ENCODE assay signal across 15 cellular contexts in genomic region chr2:9809448-9810088, GRCh38. TPM values are rescaled to one million over a fixed set of nuclear protein-coding genes. Genes with fewer than 3 reads are reported as not detected.
DNase-seq lines count a peak whose midpoint lies in the region; ATAC-seq and TF ChIP-seq lines count a peak whose summit lies in the region.
"Had no signal": no experiment of that assay in that cellular context is flagged by ENCODE, and none has a peak within 500 bp of the region (broad histone marks: within the 10 kb centered on the region; RNA-seq: fewer than 3 reads in every experiment).

No MANE protein-coding gene starts in this region.

- dilution Hi-C loops in mammary epithelial cell (cut with HindIII; ENCODE audit: low sequenced_read_pairs) = loop anchor here (5.0 to 25.0 kb wide), 3 partner anchors 103 to 628 kb away; partner anchors contain the start of gene ODC1

- H3K27me3 Mint-ChIP-seq in mesothelial cell of epicardium (ENCODE audit: low read depth) = no peaks in the 10 kb centered on the region

- no peaks in the 10 kb centered on the region for H4K20me1 ChIP-seq in mammary epithelial cell (ENCODE audit: insufficient read depth, low read length)

- DNase-seq in breast epithelium (ENCODE audit: low spot score in 2 of 2) (peak in 1 of 2 donors; percentile 50), mammary epithelial cell (no peak), RWPE1 (ENCODE audit: low spot score) (no peak), mesothelial cell of epicardium (ENCODE audit: low spot score in 2 of 2, unreplicated experiment in 2 of 2) (no peak), HT-29 (ENCODE audit: low spot score) (no peak)
- DNase-seq: activated gamma-delta T cell treated with Interleukin-2 at 50 U/mL for 16 hours, left ventricle myocardium inferior, MG63, naive B cell, NCI-H2171 treated with DMSO at 0.1 percent for 48 hours had no signal

- no peaks in the 10 kb centered on the region for H3K9me3 ChIP-seq in breast epithelium
- no peaks in the 10 kb centered on the region for H3K9me3 ChIP-seq in mammary epithelial cell (replicated peaks; ENCODE audit: insufficient read depth, low read length)
- H3K9me3 ChIP-seq: ascending aorta, left ventricle myocardium inferior had no signal

- H3K4me2 ChIP-seq in mammary epithelial cell (ENCODE audit: insufficient read depth, low read depth, low read length) = no peak overlapping the region

- CTCF ChIA-PET in mammary epithelial cell (lab: Charles Lee; ENCODE audit: low non-redundant PET) = no interaction called here
- CTCF ChIA-PET in RWPE1 (lab: Yijun Ruan, JAX) = interaction anchor here (0.6 kb wide), 1 partner anchor 112 kb away, joined by 3 read pairs; no protein-coding TSS in a partner anchor

- no peaks in the 10 kb centered on the region for H3K79me2 ChIP-seq in mammary epithelial cell (ENCODE audit: insufficient read depth, low read length)

- intact Hi-C loops in breast epithelium (cut with DNase I; ENCODE audit: low total_unique reads) (loop anchor here (5.0 to 10.0 kb wide), 3 partner anchors 145 to 1482 kb away; partner anchors contain the start of genes GRHL1 and KLF11), mammary epithelial cell (cut with micrococcal nuclease) (no loop called here)

- no peak for TF ChIP-seq POLR2A in breast epithelium (IDR thresholded peaks at IDR 0.05)

- BruUV-seq in mammary epithelial cell (replicated peaks; lab: Mats Ljungman, UMichigan) = no TSS peak

- no peak overlapping the region for H2AFZ ChIP-seq in mammary epithelial cell (ENCODE audit: low read depth, low read length)

- H3K4me3 ChIP-seq in breast epithelium (no peak overlapping the region), mammary epithelial cell (replicated peaks in 1 of 3; ENCODE audit: insufficient read depth in 1 of 3, low read depth in 2 of 3, low read length in 3 of 3) (no peak overlapping the region)
- H3K4me3 ChIP-seq: ascending aorta, left ventricle myocardium inferior, MG63, SK-N-MC had no signal

- ATAC-seq in HG03159 (IDR thresholded peaks at IDR 0.05; ENCODE audit: unreplicated experiment) (no peak), HG02840 (IDR thresholded peaks at IDR 0.05; ENCODE audit: low FRiP score, unreplicated experiment) (no peak), GM19463 (IDR thresholded peaks at IDR 0.05; ENCODE audit: unreplicated experiment) (no peak)

- H3K27me3 ChIP-seq in breast epithelium = no peaks in the 10 kb centered on the region
- no peaks in the 10 kb centered on the region for H3K27me3 ChIP-seq in mammary epithelial cell (ENCODE audit: insufficient read depth, low read length)
- H3K27me3 ChIP-seq: ascending aorta, MG63 had no signal

- no peaks in the 10 kb centered on the region for H3K36me3 Mint-ChIP-seq in mesothelial cell of epicardium
- H3K36me3 Mint-ChIP-seq: naive B cell had no signal

- in situ Hi-C loops in mammary epithelial cell (cut with MboI; ENCODE audit: low sequenced_read_pairs in 2 of 2) = loop anchor here in 1 of 2 donors (25.0 kb wide), 1 partner anchor 603 kb away; no protein-coding TSS in a partner anchor

- H3K4me1 Mint-ChIP-seq in mesothelial cell of epicardium = peaks cover 56% of the 10 kb centered on the region

- H3K36me3 ChIP-seq in breast epithelium (no peaks in the 10 kb centered on the region), mammary epithelial cell (ENCODE audit: insufficient read depth, low read length) (no peaks in the 10 kb centered on the region)
- H3K36me3 ChIP-seq: ascending aorta, left ventricle myocardium inferior, MG63 had no signal

- peak overlapping the region; percentile 59 for H3K27ac Mint-ChIP-seq in mesothelial cell of epicardium
- H3K27ac Mint-ChIP-seq: naive B cell had no signal

- TF ChIP-seq CTCF in breast epithelium (IDR thresholded peaks at IDR 0.05) (no peak), mammary epithelial cell (conservative IDR thresholded peaks at IDR 0.05 in 1 of 2, IDR thresholded peaks at IDR 0.05 in 1 of 2; ENCODE audit: extremely low read depth in 1 of 2, insufficient read depth in 1 of 2, low read depth in 1 of 2, low read length in 2 of 2) (no peak), RWPE1 (conservative IDR thresholded peaks at IDR 0.05; ENCODE audit: low read depth) (no peak), mesothelial cell of epicardium (IDR thresholded peaks at IDR 0.05; ENCODE audit: unreplicated experiment) (no peak)

- no peaks in the 10 kb centered on the region for H3K9me3 Mint-ChIP-seq in mesothelial cell of epicardium

- H3K4me3 Mint-ChIP-seq in mesothelial cell of epicardium = no peak overlapping the region

- POLR2A ChIA-PET in RWPE1 (lab: Yijun Ruan, JAX; ENCODE audit: low non-redundant PET) = no interaction called here

- peak overlapping the region; percentile 71 to 82 for H3K27ac ChIP-seq in breast epithelium
- no peak overlapping the region for H3K27ac ChIP-seq in mammary epithelial cell (ENCODE audit: insufficient read depth, low read depth, low read length)
- H3K27ac ChIP-seq in RWPE1 = peak overlapping the region; percentile 25
- H3K27ac ChIP-seq: ascending aorta, left ventricle myocardium inferior, SK-N-MC had no signal

- H3K4me1 ChIP-seq in breast epithelium (peaks cover 3 to 11% of the 10 kb centered on the region in 2 donors), mammary epithelial cell (ENCODE audit: insufficient read depth, low read length) (peaks cover 17% of the 10 kb centered on the region)

- no peak overlapping the region for H3K9ac ChIP-seq in mammary epithelial cell (ENCODE audit: insufficient read depth, low read length)

- WGBS in mammary epithelial cell (ENCODE audit: low coverage, missing lambda C conversion rate) = 94% methylated on average over 14 of the region's 15 CpGs

RNA-seq across cellular contexts. Expression of gene TAF1B, which starts 33.7 kb away (rescaled TPM):
- total RNA-seq in breast epithelium (10 to 100 TPM; 17.0 to 21.6 (median 20.3) TPM), mammary epithelial cell (10 to 100 TPM; 13.5 to 25.5 TPM), mesothelial cell of epicardium (28.2 to 33.1 TPM (median 28.9 TPM) in 3 replicates)
- 9.4 TPM for polyA plus RNA-seq in mammary epithelial cell
- polyA minus RNA-seq in mammary epithelial cell = 30.4 TPM
- 7.7 and 9.9 TPM in 2 replicates for total RNA-seq in HT-29 (2014; rRNA removed; shearing (Covaris generic))
